Comparison of ENCODE assay signal across 16 cellular contexts in genomic region chr1:102891868-102892625, GRCh38.
DNase-seq lines count a peak whose midpoint lies in the region; ATAC-seq and TF ChIP-seq lines count a peak whose summit lies in the region.
"Had no signal": no experiment of that assay in that cellular context is flagged by ENCODE, and none has a peak within 500 bp of the region (broad histone marks: within the 10 kb centered on the region; RNA-seq: fewer than 3 reads in every experiment).

No MANE protein-coding gene starts in this region.

- POLR2A ChIA-PET in AG04449 (lab: Yijun Ruan, JAX): no interaction called here

- intact Hi-C loops in mammary epithelial cell (cut with micrococcal nuclease): no loop called here

- no peaks in the 10 kb centered on the region for H3K27me3 ChIP-seq in mammary epithelial cell (ENCODE audit: insufficient read depth, low read length)
- H3K27me3 ChIP-seq: upper lobe of right lung had no signal

- H2AFZ ChIP-seq in mammary epithelial cell (ENCODE audit: low read depth, low read length): peak overlapping the region; percentile 26

- BruUV-seq in mammary epithelial cell (replicated peaks; lab: Mats Ljungman, UMichigan): no TSS peak

- H3K79me2 ChIP-seq in mammary epithelial cell (ENCODE audit: insufficient read depth, low read length): no peaks in the 10 kb centered on the region

- no peaks in the 10 kb centered on the region for H4K20me1 ChIP-seq in mammary epithelial cell (ENCODE audit: insufficient read depth, low read length)

- ATAC-seq in GM19463 (IDR thresholded peaks at IDR 0.05; ENCODE audit: unreplicated experiment): no peak
- no peak for ATAC-seq in GM19324 (IDR thresholded peaks at IDR 0.05; ENCODE audit: low FRiP score, unreplicated experiment)
- ATAC-seq: lower lobe of right lung, T-cell, upper lobe of right lung had no signal

- TF ChIP-seq CTCF in AG04449 (IDR thresholded peaks at IDR 0.05; ENCODE audit: insufficient read depth, low read length, missing control alignments) (no peak), mammary epithelial cell (conservative IDR thresholded peaks at IDR 0.05 in 1 of 2, IDR thresholded peaks at IDR 0.05 in 1 of 2; ENCODE audit: extremely low read depth in 1 of 2, insufficient read depth in 1 of 2, low read depth in 1 of 2, low read length in 2 of 2) (no peak)

- CTCF ChIA-PET in AG04449 (lab: Yijun Ruan, JAX): interaction anchor here (1.0 kb wide), 1 partner anchor 42 kb away, joined by 3 read pairs; no protein-coding TSS in a partner anchor
- CTCF ChIA-PET in mammary epithelial cell (lab: Charles Lee; ENCODE audit: low non-redundant PET): no interaction called here

- H3K4me1 ChIP-seq in mammary epithelial cell (ENCODE audit: insufficient read depth, low read length): peaks cover 9% of the 10 kb centered on the region
- H3K4me1 ChIP-seq: lower lobe of right lung, upper lobe of right lung had no signal

- H3K36me3 ChIP-seq in mammary epithelial cell (ENCODE audit: insufficient read depth, low read length): no peaks in the 10 kb centered on the region
- H3K36me3 ChIP-seq: lower lobe of right lung, upper lobe of right lung had no signal

- 92% methylated on average over 3 of the region's 4 CpGs for WGBS in mammary epithelial cell (ENCODE audit: low coverage, missing lambda C conversion rate)

- dilution Hi-C loops in mammary epithelial cell (cut with HindIII; ENCODE audit: low sequenced_read_pairs): no loop called here

- no peak overlapping the region for H3K9ac ChIP-seq in mammary epithelial cell (ENCODE audit: insufficient read depth, low read length)

- H3K4me2 ChIP-seq in mammary epithelial cell (ENCODE audit: insufficient read depth, low read depth, low read length): no peak overlapping the region

- DNase-seq in AG04449 (ENCODE audit: low read depth, low spot score): peak; percentile 63
- DNase-seq in LHCN-M2 (ENCODE audit: low read depth): peak; percentile 75
- peak; percentile 49 for DNase-seq in mammary epithelial cell
- peak; percentile 1 for DNase-seq in kidney glomerular epithelial cell (lab: John Stamatoyannopoulos, UW)
- no peak for DNase-seq in NCI-H446 (lab: John Stamatoyannopoulos, UW)
- DNase-seq in stimulated activated CD8-positive, alpha-beta memory T cell treated with anti-CD3 and anti-CD28 coated beads, Interleukin-4, amount 100 ng/mL, for 48 hours: no peak
- DNase-seq: activated CD4-positive, CD25-positive, alpha-beta regulatory T cell treated with anti-CD3 and anti-CD28 coated beads, Interleukin-2, amount 50 U/mL, for 72 hours; activated T-cell treated with anti-CD3 and anti-CD28 coated beads for 4 hours; effector CD4-positive, alpha-beta T cell; lower lobe of right lung; nucleus accumbens; stimulated activated CD4-positive, alpha-beta T cell treated with anti-CD3 and anti-CD28 coated beads, Interleukin-15, amount 100 ng/mL, for 24 hours; T-cell; upper lobe of right lung had no signal

- H3K27ac ChIP-seq in mammary epithelial cell (ENCODE audit: insufficient read depth, low read depth, low read length): peak overlapping the region; percentile 45
- H3K27ac ChIP-seq: lower lobe of right lung, upper lobe of right lung had no signal

- in situ Hi-C loops in mammary epithelial cell (cut with MboI; ENCODE audit: low sequenced_read_pairs in 2 of 2): no loop called here

- no peak overlapping the region for H3K4me3 ChIP-seq in AG04449 (ENCODE audit: low read depth, low read length)
- no peak overlapping the region for H3K4me3 ChIP-seq in mammary epithelial cell (replicated peaks in 1 of 3; ENCODE audit: insufficient read depth in 1 of 3, low read depth in 2 of 3, low read length in 3 of 3)
- H3K4me3 ChIP-seq: lower lobe of right lung, upper lobe of right lung had no signal

- no peaks in the 10 kb centered on the region for H3K9me3 ChIP-seq in mammary epithelial cell (replicated peaks; ENCODE audit: insufficient read depth, low read length)
- H3K9me3 ChIP-seq: lower lobe of right lung, upper lobe of right lung had no signal

Comparison
In these comparisons a context has a peak if more than half of its experiments do, and no peak if none do; other contexts are left out.
1. DNase-seq: peak in AG04449 (single experiment), LHCN-M2 (single experiment), mammary epithelial cell (single experiment) and kidney glomerular epithelial cell (single experiment); none in NCI-H446 (0 of 2) and stimulated activated CD8-positive, alpha-beta memory T cell treated with anti-CD3 and anti-CD28 coated beads, Interleukin-4, amount 100 ng/mL, for 48 hours (single experiment).